8 cellular contexts compared by ENCODE assay signal in the genomic region with DNA sequence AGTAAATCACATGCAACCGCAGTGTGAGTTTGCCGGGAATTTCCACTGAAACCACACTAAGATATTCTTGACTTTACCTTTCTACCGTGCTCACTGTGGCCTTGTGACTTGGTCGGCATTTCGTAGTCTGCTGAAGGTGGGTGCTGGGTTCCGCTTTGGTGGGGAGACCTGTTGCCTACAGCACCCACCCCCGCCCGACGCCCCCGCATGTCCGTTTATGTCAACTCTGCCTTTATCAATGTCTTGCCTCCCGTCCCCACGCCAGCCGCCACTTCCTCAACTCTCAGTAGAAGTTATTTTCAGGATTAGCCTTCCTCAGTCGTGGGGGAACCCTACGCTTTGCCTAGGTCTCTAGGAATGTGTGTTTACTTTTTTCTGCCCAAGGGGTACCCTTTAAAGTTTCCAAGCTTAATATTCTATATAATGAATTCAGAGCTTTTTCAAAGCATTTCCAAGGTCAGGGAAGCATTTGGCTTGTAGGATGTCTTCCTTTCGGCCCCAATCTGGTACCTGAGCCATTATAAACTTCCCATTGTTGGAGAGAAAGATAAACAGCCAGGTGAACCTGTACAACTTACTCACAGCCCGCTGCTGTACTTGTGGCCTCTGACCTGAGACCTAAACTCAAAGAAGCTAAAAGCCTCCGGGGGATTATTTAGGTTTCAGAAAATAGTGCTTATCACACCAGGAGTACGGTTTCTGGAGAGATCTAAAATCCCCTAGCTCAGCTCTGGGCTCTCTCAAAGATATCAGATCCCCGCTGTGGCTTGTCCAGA.
DNase-seq lines count a peak whose midpoint lies in the region; ATAC-seq lines count a peak whose summit lies in the region.

No MANE protein-coding gene starts in this region.

- DNase-seq in activated CD4-positive, CD25-positive, alpha-beta regulatory T cell treated with anti-CD3 and anti-CD28 coated beads, Interleukin-2, amount 50 U/mL, for 72 hours = peak; percentile 53
- DNase-seq in effector CD4-positive, alpha-beta T cell = peak; percentile 20
- DNase-seq in stimulated activated CD4-positive, alpha-beta T cell treated with anti-CD3 and anti-CD28 coated beads, TNF-alpha, amount 100 ng/mL, for 48 hours (ENCODE audit: low read depth in 3 of 3) = peak; percentile 6 to 38 (median 29)
- no peak for DNase-seq in NCI-H187 (lab: John Stamatoyannopoulos, UW)
- no peak for DNase-seq in NCI-H1436 (lab: John Stamatoyannopoulos, UW)

- peak; percentile 55 for ATAC-seq in GM18502 (IDR thresholded peaks at IDR 0.05; ENCODE audit: poor library complexity, unreplicated experiment)
- ATAC-seq in HG03095 (IDR thresholded peaks at IDR 0.05; ENCODE audit: unreplicated experiment) = peak; percentile 43
- ATAC-seq in GM18517 (IDR thresholded peaks at IDR 0.05; ENCODE audit: unreplicated experiment) = no peak

Comparison
In these comparisons a context has a peak if more than half of its experiments do, and no peak if none do; other contexts are left out.
1. DNase-seq: peak in activated CD4-positive, CD25-positive, alpha-beta regulatory T cell treated with anti-CD3 and anti-CD28 coated beads, Interleukin-2, amount 50 U/mL, for 72 hours (single experiment), effector CD4-positive, alpha-beta T cell (single experiment) and stimulated activated CD4-positive, alpha-beta T cell treated with anti-CD3 and anti-CD28 coated beads, TNF-alpha, amount 100 ng/mL, for 48 hours (3 of 3); none in NCI-H187 (0 of 2) and NCI-H1436 (single experiment).